15 cellular contexts compared by ENCODE assay signal in the genomic region with DNA sequence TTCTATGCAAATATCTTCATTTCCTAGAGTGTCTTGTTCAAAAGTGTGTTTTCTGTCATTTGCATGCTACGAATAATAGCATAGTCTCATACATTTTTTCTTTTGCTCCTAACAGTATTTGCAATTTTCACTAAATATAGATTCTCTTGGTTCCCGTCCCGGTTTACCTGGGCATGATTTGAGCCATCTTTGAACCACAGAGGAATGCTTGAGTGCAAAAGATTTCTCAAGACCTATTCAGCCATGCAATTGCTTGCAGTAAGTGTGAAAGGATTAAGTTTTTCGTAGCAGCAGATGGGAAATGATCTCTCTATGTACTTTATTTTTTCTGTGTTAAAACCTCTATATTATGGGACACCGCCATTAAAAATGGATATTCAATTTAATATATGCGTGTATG.
DNase-seq lines count a peak whose midpoint lies in the region; ATAC-seq lines count a peak whose summit lies in the region.
"Had no signal": no experiment of that assay in that cellular context is flagged by ENCODE, and none has a peak within 500 bp of the region (broad histone marks: within the 10 kb centered on the region; RNA-seq: fewer than 3 reads in every experiment).

No MANE protein-coding gene starts in this region.

- DNase-seq in NCI-H82 (lab: John Stamatoyannopoulos, UW) = peak; percentile 13
- no peak for DNase-seq in NCI-H82 treated with DMSO at 0.1 percent for 48 hours (lab: John Stamatoyannopoulos, UW; ENCODE audit: unreplicated experiment)
- no peak for DNase-seq in stimulated activated naive CD4-positive, alpha-beta T cell treated with Interleukin-2 at 50 U/mL for 16 hours (lab: John Stamatoyannopoulos, UW)
- DNase-seq in activated T-cell treated with anti-CD3 and anti-CD28 coated beads, Interleukin-2, amount 50 U/mL, for 48 hours = no peak
- DNase-seq in AML-193 (lab: John Stamatoyannopoulos, UW) = no peak
- DNase-seq: Calu3; CD4-positive, alpha-beta memory T cell; NCI-H1417 treated with DMSO at 0.1 percent for 48 hours; NCI-H1930; NCI-H446 treated with DMSO at 0.1 percent for 48 hours; NCI-H774 had no signal

- ATAC-seq in HG02759 (IDR thresholded peaks at IDR 0.05; ENCODE audit: unreplicated experiment) (peak; percentile 40), HG03432 (IDR thresholded peaks at IDR 0.05; ENCODE audit: unreplicated experiment) (peak; percentile 55), GM19328 (IDR thresholded peaks at IDR 0.05; ENCODE audit: unreplicated experiment) (no peak)
- ATAC-seq: Panc1 had no signal
